Comparison of ENCODE assay signal across 8 cellular contexts in the genomic region with DNA sequence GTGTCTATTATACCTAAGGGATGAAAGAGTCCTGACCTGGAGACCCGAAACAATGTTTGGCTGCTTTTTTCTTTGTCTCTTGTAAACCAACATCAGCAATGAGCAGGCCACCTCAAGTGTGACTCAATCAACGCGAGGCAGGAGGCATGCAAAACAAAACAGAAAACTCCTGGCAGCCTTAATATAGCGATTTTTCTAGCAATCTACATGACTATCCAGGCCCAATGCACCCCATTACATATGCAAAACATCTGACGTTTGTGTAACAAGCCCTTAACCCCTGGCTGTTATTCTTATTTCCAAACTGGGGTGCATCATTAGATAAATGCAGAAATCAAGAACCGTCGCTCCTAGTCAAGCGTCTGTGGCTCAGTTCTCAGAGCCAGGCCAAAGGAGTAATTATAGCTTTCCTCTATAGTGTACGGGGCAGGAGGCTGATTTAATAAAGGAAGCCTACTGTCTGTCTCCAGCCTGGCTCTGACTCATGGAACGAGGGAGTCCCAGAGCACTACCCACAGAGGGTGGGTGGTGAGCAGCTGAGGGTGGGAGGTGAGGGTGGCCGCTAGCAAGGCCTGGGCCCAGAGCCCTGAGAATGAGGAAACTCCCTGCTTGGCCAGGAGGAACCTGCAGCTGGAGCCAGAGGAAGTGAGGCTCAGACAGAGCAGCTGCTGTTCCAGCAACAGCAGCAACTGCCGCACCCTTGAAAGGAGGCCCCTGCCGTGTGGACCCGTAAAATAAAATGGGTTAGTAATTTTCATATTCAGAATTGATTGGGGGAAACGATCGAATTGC. TPM values are rescaled to one million over a fixed set of nuclear protein-coding genes. Genes with fewer than 3 reads are reported as not detected.
DNase-seq lines count a peak whose midpoint lies in the region; ATAC-seq, FAIRE-seq and TF ChIP-seq lines count a peak whose summit lies in the region.

No MANE protein-coding gene starts in this region.

- intact Hi-C loops in A673 (cut with micrococcal nuclease; ENCODE audit: unreplicated experiment): loop anchor here (1.0 kb wide), 1 partner anchor 43 kb away; no protein-coding TSS in a partner anchor

- no peak for TF ChIP-seq EP300 in H1 (IDR thresholded peaks at IDR 0.05; ENCODE audit: borderline replicate concordance in 1 of 2, low read depth in 2 of 2, low read length in 2 of 2)

- H3K36me3 ChIP-seq in A673 (ENCODE audit: insufficient read depth, low read length, poor library complexity, severe bottlenecking) (no peaks in the 10 kb centered on the region), H1 (ENCODE audit: control insufficient read depth in 2 of 4, insufficient read depth in 4 of 4, low read length in 3 of 4) (no peaks in the 10 kb centered on the region)

- H3K27ac ChIP-seq in A673 (ENCODE audit: low read depth, low read length, poor library complexity, severe bottlenecking) (peak overlapping the region; percentile 92), H1 (ENCODE audit: low read depth, low read length) (peak overlapping the region; percentile 6; the same call in 1 of the 2 replicates)

- ATAC-seq in GM18517 (IDR thresholded peaks at IDR 0.05; ENCODE audit: unreplicated experiment): peak; percentile 68
- ATAC-seq in HG03025 (IDR thresholded peaks at IDR 0.05; ENCODE audit: low FRiP score, unreplicated experiment): peak; percentile 62

- H2BK120ac ChIP-seq in H1 (replicated peaks; ENCODE audit: low read depth, low read length): peak overlapping the region; percentile 74

- H2AFZ ChIP-seq in H1 (ENCODE audit: low read length): no peak overlapping the region

- H3K9ac ChIP-seq in H1 (replicated peaks in 1 of 4; ENCODE audit: extremely low read depth in 1 of 4, low read depth in 3 of 4, low read length in 3 of 4): peak overlapping the region in 3 of 4 experiments; percentile 6 to 39 (median 28); a peak in 4 of 7 replicates

- CTCF ChIA-PET in A673 (lab: Charles Lee): interaction anchor here (0.5 to 1.2 kb wide), 2 partner anchors 36 to 44 kb away, joined by 5 to 6 read pairs; a partner anchor contains a TSS
- CTCF ChIA-PET in H1 (lab: Charles Lee; ENCODE audit: partially characterized antibody): interaction anchor here (1.2 to 2.4 kb wide), 5 partner anchors 19 to 109 kb away, joined by 3 to 12 read pairs (median 6); a partner anchor contains a TSS

- no peak overlapping the region for H3K56ac ChIP-seq in H1 (replicated peaks; ENCODE audit: insufficient read length, low read depth, low read length)

- H3K4me2 ChIP-seq in H1 (ENCODE audit: insufficient read depth in 1 of 2, low read depth in 2 of 2, low read length in 2 of 2): peak overlapping the region; percentile 70 to 79

- peak overlapping the region; percentile 98 for H2BK12ac ChIP-seq in H1 (ENCODE audit: low read depth, low read length)

- 9% methylated on average over 16 of the region's 16 CpGs; no CpG with 5 or more reads in 1 of the 2 experiments for WGBS in H1 (ENCODE audit: extremely low coverage in 1 of 2, insufficient coverage in 1 of 2, insufficient read length in 1 of 2, insufficient replicate concordance in 2 of 2, low coverage in 1 of 2, low lambda C conversion rate in 2 of 2, missing lambda C conversion rate in 1 of 2), 2 experiments

- peak overlapping the region; percentile 51 for H4K5ac ChIP-seq in H1 (ENCODE audit: insufficient read length, low read depth, low read length)

- DNase-seq in A673 (ENCODE audit: low spot score): peak; percentile 90
- peak; percentile 99 for DNase-seq in NCI-H226
- peak; percentile 11 to 32 for DNase-seq in activated CD4-positive, alpha-beta T cell treated with anti-CD3 and anti-CD28 coated beads, Interleukin-2, amount 50 U/mL, for 48 hours
- peak in 1 of 2 experiments; percentile 66 for DNase-seq in H1 (ENCODE audit: low read depth in 1 of 2, low spot score in 2 of 2)
- peak; percentile 92 for DNase-seq in mesenteric fat pad (ENCODE audit: low spot score)
- peak; percentile 15 to 20 for DNase-seq in stimulated activated CD8-positive, alpha-beta memory T cell treated with anti-CD3 and anti-CD28 coated beads, Interleukin-7, amount 100 ng/mL, for 48 hours (ENCODE audit: extremely low read depth in 1 of 2, low read depth in 1 of 2)

- peak overlapping the region; percentile 97 for H2BK20ac ChIP-seq in H1 (ENCODE audit: low read length)

- H2BK5ac ChIP-seq in H1 (ENCODE audit: low read depth, low read length): peak overlapping the region; percentile 95

- peak overlapping the region; percentile 83; the same call in 1 of the 2 replicates for H2BK15ac ChIP-seq in H1 (ENCODE audit: low read length)

- no peaks in the 10 kb centered on the region for H3K27me3 ChIP-seq in A673 (replicated peaks; ENCODE audit: insufficient read depth, low read depth, low read length, poor library complexity)
- no peaks in the 10 kb centered on the region for H3K27me3 ChIP-seq in H1 (replicated peaks in 1 of 4; ENCODE audit: control insufficient read depth in 3 of 4, extremely low read depth in 1 of 4, insufficient read depth in 3 of 4, low read length in 3 of 4)

- peak overlapping the region; percentile 47 for H3K4ac ChIP-seq in H1 (replicated peaks; ENCODE audit: insufficient read length, low read depth, low read length)

- H3K9me3 ChIP-seq in A673 (ENCODE audit: low read depth, low read length, poor library complexity, severe bottlenecking): no peaks in the 10 kb centered on the region
- H3K9me3 ChIP-seq in H1 (ENCODE audit: insufficient read depth in 2 of 2, low read depth in 1 of 2, low read length in 1 of 2): no peaks in the 10 kb centered on the region

- H3K4me1 ChIP-seq in A673 (ENCODE audit: insufficient read depth, low read length, poor library complexity, severe bottlenecking) (peaks cover 57% of the 10 kb centered on the region), H1 (replicated peaks in 1 of 4; ENCODE audit: control insufficient read depth in 3 of 4, insufficient read depth in 4 of 4, low read length in 3 of 4) (peaks cover 11 to 14% (median 12%) of the 10 kb centered on the region in 4 experiments)

- H3K79me1 ChIP-seq in H1 (ENCODE audit: low read depth, low read length): no peaks in the 10 kb centered on the region; the same call in 1 of the 2 replicates

- no peaks in the 10 kb centered on the region for H4K20me1 ChIP-seq in H1 (replicated peaks in 1 of 2; ENCODE audit: control insufficient read depth in 1 of 2, insufficient read depth in 2 of 2, low read length in 2 of 2)

- peak overlapping the region; percentile 73; the same call in 1 of the 2 replicates for H3K18ac ChIP-seq in H1 (ENCODE audit: extremely low read depth, low read length)

- FAIRE-seq in H1 (lab: Jason Lieb, UNC): no peak

- H3K4me3 ChIP-seq in A673 (ENCODE audit: low read depth, low read length, poor library complexity, severe bottlenecking) (peak overlapping the region; percentile 49), H1 (ENCODE audit: extremely low read depth in 1 of 4, insufficient read depth in 2 of 4, low read depth in 3 of 4, low read length in 4 of 4) (peak overlapping the region; percentile 19 to 64 (median 40); a peak in 6 of 8 replicates)

- H4K8ac ChIP-seq in H1 (ENCODE audit: extremely low read depth, insufficient read depth, low read length): peak overlapping the region; percentile 35; the same call in 1 of the 2 replicates

- H3K14ac ChIP-seq in H1 (ENCODE audit: insufficient read length): no peak overlapping the region

- TSS peak; percentile 88 for BruUV-seq in A673 (replicated peaks; lab: Mats Ljungman, UMichigan)

- peak overlapping the region; percentile 77 for H4K91ac ChIP-seq in H1 (replicated peaks; ENCODE audit: insufficient read length, low read length)

- no peak for TF ChIP-seq CTCF in A673 (conservative IDR thresholded peaks at IDR 0.05; ENCODE audit: low read depth, low read length)
- TF ChIP-seq CTCF in H1 (IDR thresholded peaks at IDR 0.05; ENCODE audit: control extremely low read depth in 1 of 3, insufficient read depth in 1 of 3, low read depth in 1 of 3, low read length in 3 of 3): no peak

- H3K23me2 ChIP-seq in H1 (ENCODE audit: low read depth, low read length): 0 out of 2 replicates have a peak, but pooled peaks cover 4% of the 10 kb centered on the region

- POLR2A ChIA-PET in A673 (lab: Charles Lee; ENCODE audit: low non-redundant PET): interaction anchor here (1.7 kb wide), 1 partner anchor 12 kb away, joined by 7 read pairs; no protein-coding TSS in a partner anchor
- POLR2A ChIA-PET in H1 (lab: Charles Lee; ENCODE audit: partially characterized antibody): interaction anchor here (0.8 to 3.4 kb wide), 11 partner anchors 8 to 110 kb away, joined by 3 to 15 read pairs (median 4); a partner anchor contains a TSS

- peak overlapping the region; percentile 16; the same call in 1 of the 2 replicates for H2AK5ac ChIP-seq in H1 (ENCODE audit: low read depth, low read length)

- H3K23ac ChIP-seq in H1 (ENCODE audit: insufficient read length): no peak overlapping the region

- no peak for TF ChIP-seq RAD21 in H1 (IDR thresholded peaks at IDR 0.05 in 1 of 2, conservative IDR thresholded peaks at IDR 0.05 in 1 of 2; ENCODE audit: low read depth in 2 of 2, low read length in 2 of 2)

- 0 out of 3 replicates have a peak, but pooled peaks of 1 of the 2 experiments have one; percentile 1 for TF ChIP-seq POLR2A in H1 (IDR thresholded peaks at IDR 0.05; ENCODE audit: control extremely low read depth in 1 of 2, low read depth in 2 of 2, low read length in 2 of 2)

- H3K79me2 ChIP-seq in H1 (ENCODE audit: control insufficient read depth in 1 of 2, insufficient read depth in 2 of 2, low read length in 2 of 2): peaks cover 0 to 16% of the 10 kb centered on the region in 2 experiments; a peak in 2 of 4 replicates

RNA-seq across cellular contexts. Expression of a gene that starts 43.9 kb away (rescaled TPM):
- total RNA-seq in A673 (2021) (64.1 and 76.8 TPM in 2 replicates), mesenteric fat pad (100 TPM)
- total RNA-seq in H1 (2021; fragmentation: NEBNext Ultra II Directional; extraction: Animal tissue kit (Norgen Biotek cat#: 25700)): 27.5 and 32.4 TPM in 2 replicates
- 5.9 and 9.9 TPM in 2 replicates for polyA plus RNA-seq in H1 (2011; rRNA removed)
- 12.8 TPM for polyA plus RNA-seq in H1 (2011; cell fraction: cytosol; rRNA removed)
- polyA plus RNA-seq in H1 (2011; cell fraction: nucleus; rRNA removed): 8.5 TPM
- polyA plus RNA-seq in H1 (2012, experiment 1 of 2): 12.2 to 24.6 TPM (median 15.0 TPM) in 4 replicates
- 1.4 TPM for polyA plus RNA-seq in H1 (2012, experiment 2 of 2)
- polyA plus RNA-seq in H1 (2013, experiment 1 of 2): 28.1 TPM
- polyA plus RNA-seq in H1 (2013, experiment 2 of 2): 26.4 TPM
- polyA minus RNA-seq in H1 (2011; rRNA and poly(A)+ RNA removed): 73.8 and 104 TPM in 2 replicates
- polyA minus RNA-seq in H1 (2011; cell fraction: cytosol; rRNA and poly(A)+ RNA removed): 29.0 TPM
- polyA minus RNA-seq in H1 (2011; cell fraction: nucleus; rRNA and poly(A)+ RNA removed): 131 TPM

RNA-seq across cellular contexts. Expression of a gene that starts 46.0 kb away (rescaled TPM):
- total RNA-seq in A673 (2021): 3.8 and 4.3 TPM in 2 replicates
- 3.8 and 4.5 TPM in 2 replicates for total RNA-seq in H1 (2021; fragmentation: NEBNext Ultra II Directional; extraction: Animal tissue kit (Norgen Biotek cat#: 25700))
- 5.3 and 5.9 TPM in 2 replicates for polyA plus RNA-seq in H1 (2011; rRNA removed)
- polyA plus RNA-seq in H1 (2011; cell fraction: cytosol; rRNA removed): 10.1 TPM
- 8.1 TPM for polyA plus RNA-seq in H1 (2011; cell fraction: nucleus; rRNA removed)
- polyA plus RNA-seq in H1 (2012, experiment 1 of 2): 6.7 to 11.2 TPM (median 9.3 TPM) in 4 replicates
- 6.5 TPM for polyA plus RNA-seq in H1 (2012, experiment 2 of 2)
- polyA plus RNA-seq in H1 (2013, experiment 1 of 2): 3.1 TPM
- polyA plus RNA-seq in H1 (2013, experiment 2 of 2): 2.5 TPM
- polyA minus RNA-seq in H1 (2011; rRNA and poly(A)+ RNA removed): 9.4 and 12.5 TPM in 2 replicates
- polyA minus RNA-seq in H1 (2011; cell fraction: cytosol; rRNA and poly(A)+ RNA removed): 5.3 TPM
- 29.4 TPM for polyA minus RNA-seq in H1 (2011; cell fraction: nucleus; rRNA and poly(A)+ RNA removed)
- total RNA-seq in mesenteric fat pad: 0.48 TPM
